23 cellular contexts compared by ENCODE assay signal in the genomic region with DNA sequence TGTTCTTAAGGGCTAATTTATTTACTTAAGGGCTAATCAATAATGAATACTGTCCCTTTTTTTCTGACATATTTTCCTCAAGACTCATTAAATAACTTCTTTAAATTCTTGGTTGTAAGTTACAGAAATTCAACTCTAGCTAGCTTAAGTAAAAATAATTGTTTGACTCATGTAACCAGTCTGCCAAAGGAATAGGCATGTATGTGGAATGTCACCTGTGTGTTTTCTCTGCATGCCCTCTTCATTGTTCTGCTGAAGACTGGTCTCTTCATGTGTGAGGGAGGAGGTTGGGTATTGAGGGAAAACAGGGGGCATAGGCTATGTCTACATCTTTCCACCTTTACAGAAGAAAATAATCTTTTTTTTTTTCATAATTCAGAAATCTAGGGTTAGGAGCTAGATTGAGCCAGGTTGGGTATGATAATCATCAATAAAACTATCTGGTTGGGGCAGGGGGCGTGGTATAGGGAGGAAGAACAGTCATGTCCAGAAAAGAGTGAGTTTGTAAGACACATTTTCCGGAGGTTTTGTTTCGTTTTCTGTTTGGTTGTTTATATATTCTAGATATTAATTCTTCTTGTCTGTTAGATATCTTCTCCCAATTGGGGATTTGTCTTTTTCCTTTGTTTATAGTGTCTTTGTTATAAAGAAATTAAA. TPM values are rescaled to one million over a fixed set of nuclear protein-coding genes. Genes with fewer than 3 reads are reported as not detected.
DNase-seq lines count a peak whose midpoint lies in the region; ATAC-seq and TF ChIP-seq lines count a peak whose summit lies in the region.
"Had no signal": no experiment of that assay in that cellular context is flagged by ENCODE, and none has a peak within 500 bp of the region (broad histone marks: within the 10 kb centered on the region; RNA-seq: fewer than 3 reads in every experiment).

No MANE protein-coding gene starts in this region.

- TF ChIP-seq RAD21 in IMR-90 (IDR thresholded peaks at IDR 0.05; ENCODE audit: low read length), result no peak

- DNase-seq in stimulated activated CD4-positive, alpha-beta T cell treated with anti-CD3 and anti-CD28 coated beads, Interleukin-15, amount 100 ng/mL, for 24 hours, result peak; percentile 15
- no peak for DNase-seq in stimulated activated CD4-positive, alpha-beta T cell treated with anti-CD3 and anti-CD28 coated beads, Interleukin-4, amount 100 ng/mL, for 1 hour
- peak; percentile 19 for DNase-seq in IMR-90
- no peak for DNase-seq in central memory CD8-positive, alpha-beta T cell (ENCODE audit: low spot score in 2 of 2)
- DNase-seq in NCI-H345 treated with DMSO at 0.1 percent for 48 hours (lab: John Stamatoyannopoulos, UW; ENCODE audit: unreplicated experiment), result no peak
- DNase-seq in HT-29 (ENCODE audit: low spot score), result no peak
- DNase-seq: activated naive CD4-positive, alpha-beta T cell treated with anti-CD3 and anti-CD28 coated beads, Interleukin-2, amount 50 U/mL, for 16 hours; amniotic stem cell; CD4-positive, alpha-beta T cell; colonic mucosa; effector memory CD4-positive, alpha-beta T cell; erythroblast; head of caudate nucleus; MV-4-11; NCI-H1694; NCI-H510A treated with DMSO at 0.1 percent for 48 hours; ovary; uterus had no signal

- no peak overlapping the region for H3K4me2 ChIP-seq in IMR-90 (ENCODE audit: low read depth, low read length)

- H3K9ac ChIP-seq in IMR-90 (ENCODE audit: low read depth, low read length) (no peak overlapping the region), skeletal muscle tissue (ENCODE audit: low read depth in 1 of 3, low read length in 3 of 3) (no peak overlapping the region)

- no peak overlapping the region for H3K23ac ChIP-seq in IMR-90 (ENCODE audit: low read depth, low read length)

- H3K36me3 Mint-ChIP-seq in central memory CD8-positive, alpha-beta T cell (ENCODE audit: insufficient read depth), result peaks cover 15% of the 10 kb centered on the region

- peaks cover 8 to 13% of the 10 kb centered on the region in 2 experiments; a peak in 3 of 4 replicates for H3K79me1 ChIP-seq in IMR-90 (ENCODE audit: low read depth in 1 of 2, low read length in 2 of 2)

- H2AFZ ChIP-seq in IMR-90 (replicated peaks; ENCODE audit: low read length, poor library complexity), result no peak overlapping the region

- no peak overlapping the region for H2BK15ac ChIP-seq in IMR-90 (ENCODE audit: low read depth, low read length)

- TF ChIP-seq CTCF in IMR-90 (conservative IDR thresholded peaks at IDR 0.05; ENCODE audit: low read depth, low read length), result no peak

- peak overlapping the region; percentile 39 for H3K4me3 Mint-ChIP-seq in central memory CD8-positive, alpha-beta T cell
- H3K4me3 Mint-ChIP-seq: CD4-positive, alpha-beta T cell; stimulated activated naive CD8-positive, alpha-beta T cell treated with anti-CD3 and anti-CD28 coated beads, Interleukin-15, Interleukin-2, amounts not matched to agents 100 ng/mL and 50 ng/mL, for 24 hours had no signal

- intact Hi-C loops in IMR-90 (cut with micrococcal nuclease), result no loop called here

- no peak overlapping the region for H3K14ac ChIP-seq in IMR-90 (replicated peaks; ENCODE audit: low read depth, low read length)

- H3K4me1 ChIP-seq in IMR-90 (ENCODE audit: control insufficient read depth, insufficient read depth, low read length) (no peaks in the 10 kb centered on the region), skeletal muscle tissue (ENCODE audit: control insufficient read depth in 3 of 3, insufficient read depth in 3 of 3, low read length in 3 of 3) (peaks cover 3 to 19% (median 18%) of the 10 kb centered on the region in 3 donors)
- H3K4me1 ChIP-seq: colonic mucosa, uterus had no signal

- H3K27me3 ChIP-seq in IMR-90 (ENCODE audit: control insufficient read depth, insufficient read depth, low read length) (no peaks in the 10 kb centered on the region), skeletal muscle tissue (ENCODE audit: control insufficient read depth in 3 of 3, insufficient read depth in 3 of 3, low read length in 3 of 3) (no peaks in the 10 kb centered on the region)
- H3K27me3 ChIP-seq: colonic mucosa, ovary, right atrium auricular region, uterus had no signal

- no peak overlapping the region for H3K4ac ChIP-seq in IMR-90 (ENCODE audit: low read depth, low read length)

- no peaks in the 10 kb centered on the region for H3K9me3 Mint-ChIP-seq in central memory CD8-positive, alpha-beta T cell
- H3K9me3 Mint-ChIP-seq: CD4-positive, alpha-beta T cell; stimulated activated naive CD8-positive, alpha-beta T cell treated with anti-CD3 and anti-CD28 coated beads, Interleukin-15, Interleukin-2, amounts not matched to agents 100 ng/mL and 50 ng/mL, for 24 hours had no signal

- H3K4me3 ChIP-seq in IMR-90 (ENCODE audit: insufficient read depth, low read depth, low read length) (no peak overlapping the region), skeletal muscle tissue (ENCODE audit: low read length in 3 of 3) (no peak overlapping the region)
- H3K4me3 ChIP-seq: colonic mucosa, lung, ovary, right atrium auricular region, uterus had no signal

- POLR2A ChIA-PET in IMR-90 (lab: Charles Lee; ENCODE audit: unreplicated experiment), result no interaction called here

- no peak overlapping the region for H4K91ac ChIP-seq in IMR-90 (ENCODE audit: insufficient read depth, low read depth, low read length)

- no peak overlapping the region for H2BK120ac ChIP-seq in IMR-90 (ENCODE audit: low read depth, low read length)

- H3K4me1 Mint-ChIP-seq in central memory CD8-positive, alpha-beta T cell, result peaks cover 23% of the 10 kb centered on the region

- BruUV-seq in IMR-90 (replicated peaks; lab: Mats Ljungman, UMichigan), result no TSS peak

- H2BK20ac ChIP-seq in IMR-90 (ENCODE audit: low read depth, low read length), result no peak overlapping the region

- H2AK5ac ChIP-seq in IMR-90 (ENCODE audit: low read depth, low read length), result no peak overlapping the region

- no peak overlapping the region for H2AK9ac ChIP-seq in IMR-90 (replicated peaks; ENCODE audit: low read depth, low read length, poor library complexity)

- H3K9me3 ChIP-seq in IMR-90 (ENCODE audit: control insufficient read depth, insufficient read depth, low read length) (no peaks in the 10 kb centered on the region), skeletal muscle tissue (ENCODE audit: control insufficient read depth in 3 of 3, low read length in 3 of 3) (no peaks in the 10 kb centered on the region)
- H3K9me3 ChIP-seq: colonic mucosa, ovary, right atrium auricular region, uterus had no signal

- CTCF ChIA-PET in IMR-90 (lab: Yijun Ruan, JAX), result no interaction called here

- peaks cover 4% of the 10 kb centered on the region; the same call in 1 of the 2 replicates for H3K9me1 ChIP-seq in IMR-90 (ENCODE audit: insufficient read depth, low read length)

- WGBS in IMR-90 (ENCODE audit: extremely low coverage in 2 of 2, insufficient read length in 1 of 2), 2 experiments, result no CpG with 5 or more reads among the region's 3 CpGs

- in situ Hi-C loops in IMR-90 (cut with MboI; ENCODE audit: low sequenced_read_pairs), result no loop called here

- H3K36me3 ChIP-seq in IMR-90 (ENCODE audit: control insufficient read depth, insufficient read depth, low read length) (peaks cover 8% of the 10 kb centered on the region; the same call in 1 of the 2 replicates), skeletal muscle tissue (ENCODE audit: control insufficient read depth in 3 of 3, insufficient read depth in 3 of 3, low read length in 3 of 3) (peaks cover 0 to 9% (median 5%) of the 10 kb centered on the region in 3 donors)
- H3K36me3 ChIP-seq: colonic mucosa, ovary, uterus had no signal

- no peaks in the 10 kb centered on the region for H3K27me3 Mint-ChIP-seq in central memory CD8-positive, alpha-beta T cell
- H3K27me3 Mint-ChIP-seq: CD4-positive, alpha-beta T cell; stimulated activated naive CD8-positive, alpha-beta T cell treated with anti-CD3 and anti-CD28 coated beads, Interleukin-15, Interleukin-2, amounts not matched to agents 100 ng/mL and 50 ng/mL, for 24 hours had no signal

- no peak overlapping the region for H3K27ac ChIP-seq in IMR-90 (ENCODE audit: insufficient read depth, low read length)
- H3K27ac ChIP-seq in skeletal muscle tissue (ENCODE audit: low read depth, low read length), result peak overlapping the region; percentile 79
- H3K27ac ChIP-seq: colonic mucosa, ovary, right atrium auricular region, uterus had no signal

- H4K8ac ChIP-seq in IMR-90 (ENCODE audit: low read depth in 2 of 2, low read length in 2 of 2), result no peak overlapping the region

- ATAC-seq in IMR-90 (ENCODE audit: low read depth), result no peak
- no peak for ATAC-seq in central memory CD8-positive, alpha-beta T cell (replicated peaks; ENCODE audit: extremely low read depth, poor library complexity, severe bottlenecking)
- ATAC-seq: Right ventricle myocardium inferior had no signal

- H3K56ac ChIP-seq in IMR-90 (ENCODE audit: extremely low read depth, insufficient read depth, low read length), result no peak overlapping the region

- H4K20me1 ChIP-seq in IMR-90 (ENCODE audit: insufficient read depth, low read length), result no peaks in the 10 kb centered on the region

- no peak overlapping the region for H3K18ac ChIP-seq in IMR-90 (ENCODE audit: low read depth, low read length)

- no peak overlapping the region for H4K5ac ChIP-seq in IMR-90 (ENCODE audit: low read depth, low read length)

- H2BK5ac ChIP-seq in IMR-90 (ENCODE audit: low read depth, low read length, poor library complexity, severe bottlenecking), result no peak overlapping the region

- dilution Hi-C loops in IMR-90 (cut with HindIII; ENCODE audit: low sequenced_read_pairs, unreplicated experiment), result no loop called here

- no peak for TF ChIP-seq POLR2A in IMR-90 (IDR thresholded peaks at IDR 0.05; ENCODE audit: low read depth, low read length)

- H3K27ac Mint-ChIP-seq in central memory CD8-positive, alpha-beta T cell (ENCODE audit: low read depth), result no peak overlapping the region
- H3K27ac Mint-ChIP-seq: CD4-positive, alpha-beta T cell; stimulated activated naive CD8-positive, alpha-beta T cell treated with anti-CD3 and anti-CD28 coated beads, Interleukin-15, Interleukin-2, amounts not matched to agents 100 ng/mL and 50 ng/mL, for 24 hours had no signal

TF ChIP-seq in IMR-90, 13 proteins besides CTCF, POLR2A, EP300 and RAD21 (continues in another document):
- TF ChIP-seq CHD1 (IDR thresholded peaks at IDR 0.05; ENCODE audit: low read depth, low read length) (no peak), SMC3 (IDR thresholded peaks at IDR 0.05; ENCODE audit: low read depth, low read length) (no peak), BHLHE40 (IDR thresholded peaks at IDR 0.05; ENCODE audit: low read depth, low read length) (no peak)

RNA-seq across cellular contexts. Expression of gene EXOC4, which starts 37.9 kb away (rescaled TPM):
- total RNA-seq in IMR-90 (2012; rRNA removed) (85.5 and 94.6 TPM in 2 replicates), skeletal muscle tissue (129 TPM)
- 25.4 and 31.5 TPM in 2 replicates for polyA plus RNA-seq in IMR-90 (2012; rRNA removed)
- 9.3 and 11.8 TPM in 2 replicates for polyA plus RNA-seq in IMR-90 (2012; cell fraction: cytosol; rRNA removed)
- polyA plus RNA-seq in IMR-90 (2012; cell fraction: nucleus; rRNA removed; ENCODE audit: low replicate concordance), result 3.9 and 16.8 TPM in 2 replicates
- total RNA-seq in HT-29 (2014; rRNA removed; shearing (Covaris generic)), result 59.8 and 63.2 TPM in 2 replicates

Comparison
In these comparisons a context has a peak if more than half of its experiments do, and no peak if none do; other contexts are left out.
1. DNase-seq: peak in stimulated activated CD4-positive, alpha-beta T cell treated with anti-CD3 and anti-CD28 coated beads, Interleukin-15, amount 100 ng/mL, for 24 hours (single experiment) and IMR-90 (single experiment); none in stimulated activated CD4-positive, alpha-beta T cell treated with anti-CD3 and anti-CD28 coated beads, Interleukin-4, amount 100 ng/mL, for 1 hour (single experiment), central memory CD8-positive, alpha-beta T cell (0 of 2), NCI-H345 treated with DMSO at 0.1 percent for 48 hours (single experiment) and HT-29 (single experiment).